In the genomic region with DNA sequence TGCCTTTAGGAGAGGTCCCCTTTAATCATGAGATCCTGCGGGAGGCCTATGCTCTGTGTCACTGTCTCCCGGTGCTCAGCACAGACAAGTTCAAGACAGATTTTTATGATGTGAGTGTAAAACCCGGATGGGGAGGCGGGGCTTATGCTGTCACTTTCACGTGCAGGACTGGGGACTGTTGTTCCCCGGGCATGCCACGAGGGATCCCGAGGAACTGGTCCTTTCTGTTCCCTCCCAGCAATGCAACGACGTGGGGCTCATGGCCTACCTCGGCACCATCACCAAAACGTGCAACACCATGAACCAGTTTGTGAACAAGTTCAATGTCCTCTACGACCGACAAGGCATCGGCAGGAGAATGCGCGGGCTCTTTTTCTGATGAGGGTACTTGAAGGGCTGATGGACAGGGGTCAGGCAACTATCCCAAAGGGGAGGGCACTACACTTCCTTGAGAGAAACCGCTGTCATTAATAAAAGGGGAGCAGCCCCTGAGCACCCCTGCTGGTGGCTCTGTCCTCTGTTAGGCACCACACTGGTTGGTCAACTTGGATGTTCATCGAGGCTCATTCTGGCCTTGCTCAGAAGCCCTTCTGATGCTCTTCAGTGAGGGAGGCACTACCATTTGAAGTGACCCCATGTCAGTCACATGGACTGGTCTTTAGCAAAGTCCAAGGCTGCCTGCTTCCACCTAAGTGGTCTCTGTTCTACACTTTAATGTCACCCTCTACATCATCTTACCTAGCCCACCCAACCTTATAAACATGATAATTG, we compare ENCODE assay signal across 8 cellular contexts. TPM values are rescaled to one million over a fixed set of nuclear protein-coding genes. Genes with fewer than 3 reads are reported as not detected.
A peak's percentile ranks its signal among the peaks of the same experiment; 100 is the strongest.
DNase-seq lines count a peak whose midpoint lies in the region; ATAC-seq and TF ChIP-seq lines count a peak whose summit lies in the region.

No MANE protein-coding gene starts in this region.

- H3K4me2 ChIP-seq in MM.1S (ENCODE audit: low read depth, low read length), result no peak overlapping the region

- H3K27ac Mint-ChIP-seq in activated T-helper 2 cell treated with anti-CD3 and anti-CD28 coated beads, Interferon-gamma antibody, Interleukin-2, Interleukin-4, amounts not matched to agents 10 μg/mL and 5 μg/mL and 100 μg/mL, durations not matched to agents 14 hours and 24 hours and 36 hours, result peak overlapping the region; percentile 29
- H3K27ac Mint-ChIP-seq in naive B cell, result peak overlapping the region in 3 of 6 donors; percentile 12 to 59 (median 42)

- H3K4me1 ChIP-seq in HUES48 (ENCODE audit: control insufficient read depth, insufficient read depth, low read length), result peaks cover 7% of the 10 kb centered on the region; the same call in 1 of the 2 replicates
- H3K4me1 ChIP-seq in MM.1S (ENCODE audit: low read length), result peaks cover 9% of the 10 kb centered on the region; the same call in 1 of the 2 replicates

- peak overlapping the region; percentile 46 for H3K27ac ChIP-seq in HUES48 (ENCODE audit: low read depth, low read length)
- no peak overlapping the region for H3K27ac ChIP-seq in MM.1S (ENCODE audit: low read length)

- peaks cover 21% of the 10 kb centered on the region for H3K4me1 Mint-ChIP-seq in activated T-helper 2 cell treated with anti-CD3 and anti-CD28 coated beads, Interferon-gamma antibody, Interleukin-2, Interleukin-4, amounts not matched to agents 10 μg/mL and 5 μg/mL and 100 μg/mL, durations not matched to agents 14 hours and 24 hours and 36 hours (ENCODE audit: low read depth)
- peaks cover 16 to 39% (median 24%) of the 10 kb centered on the region in 3 donors for H3K4me1 Mint-ChIP-seq in naive B cell

- H3K9me3 ChIP-seq in HUES48 (ENCODE audit: control insufficient read depth, insufficient read depth, low read length), result no peaks in the 10 kb centered on the region
- H3K9me3 ChIP-seq in MM.1S (replicated peaks; ENCODE audit: insufficient read depth, low read length), result no peaks in the 10 kb centered on the region

- H4K20me1 ChIP-seq in MM.1S (ENCODE audit: insufficient read depth, low read length), result no peaks in the 10 kb centered on the region

- peaks cover 58% of the 10 kb centered on the region for H3K79me2 ChIP-seq in MM.1S (ENCODE audit: low read length)

- ATAC-seq in naive B cell (ENCODE audit: low read depth in 2 of 2) (no peak), GM18909 (IDR thresholded peaks at IDR 0.05; ENCODE audit: poor library complexity, unreplicated experiment) (no peak)

- intact Hi-C loops in activated T-helper 2 cell treated with anti-CD3 and anti-CD28 coated beads, Interferon-gamma antibody, Interleukin-2, Interleukin-4, amounts not matched to agents 10 μg/mL and 5 μg/mL and 100 μg/mL, durations not matched to agents 14 hours and 24 hours and 36 hours (cut with micrococcal nuclease), result no loop called here

- DNase-seq in NCI-H526 (lab: John Stamatoyannopoulos, UW) (peak; percentile 33 to 58), NCI-H526 treated with DMSO at 0.1 percent for 48 hours (lab: John Stamatoyannopoulos, UW) (no peak), naive B cell (no peak), NCI-H2227 (lab: John Stamatoyannopoulos, UW; ENCODE audit: unreplicated experiment) (no peak), MM.1S (no peak)
- DNase-seq in activated T-helper 2 cell treated with anti-CD3 and anti-CD28 coated beads, Interferon-gamma antibody, Interleukin-2, Interleukin-4, amounts not matched to agents 10 μg/mL and 5 μg/mL and 100 μg/mL, durations not matched to agents 14 hours and 24 hours and 36 hours (ENCODE audit: low spot score), result no peak

- H3F3A ChIP-seq in MM.1S (ENCODE audit: insufficient read depth, low read length), result peaks cover 54% of the 10 kb centered on the region

- H3K9ac ChIP-seq in HUES48 (ENCODE audit: low read depth, low read length), result no peak overlapping the region
- H3K9ac ChIP-seq in MM.1S (ENCODE audit: low read length), result no peak overlapping the region

- H3K36me3 ChIP-seq in HUES48 (ENCODE audit: control insufficient read depth, insufficient read depth, low read length) (peaks cover 64% of the 10 kb centered on the region), MM.1S (replicated peaks; ENCODE audit: insufficient read depth, low read length) (peaks cover 33% of the 10 kb centered on the region)

- no peak; the same call in 1 of the 2 replicates for TF ChIP-seq CTCF in MM.1S (IDR thresholded peaks at IDR 0.05; ENCODE audit: low read length)

- peaks cover 70% of the 10 kb centered on the region for H3K36me3 Mint-ChIP-seq in activated T-helper 2 cell treated with anti-CD3 and anti-CD28 coated beads, Interferon-gamma antibody, Interleukin-2, Interleukin-4, amounts not matched to agents 10 μg/mL and 5 μg/mL and 100 μg/mL, durations not matched to agents 14 hours and 24 hours and 36 hours (ENCODE audit: low read depth)
- H3K36me3 Mint-ChIP-seq in naive B cell, result peaks cover 11 to 26% of the 10 kb centered on the region in 2 donors

- H2AFZ ChIP-seq in MM.1S (ENCODE audit: low read length), result no peak overlapping the region

- no peaks in the 10 kb centered on the region for H3K27me3 ChIP-seq in HUES48 (ENCODE audit: control insufficient read depth, insufficient read depth, low read length)
- no peaks in the 10 kb centered on the region for H3K27me3 ChIP-seq in MM.1S (replicated peaks; ENCODE audit: insufficient read depth, low read length)

- H3K4me3 ChIP-seq in HUES48 (ENCODE audit: low read depth, low read length), result no peak overlapping the region
- H3K4me3 ChIP-seq in MM.1S (ENCODE audit: low read length), result no peak overlapping the region

- H3K4me3 Mint-ChIP-seq in activated T-helper 2 cell treated with anti-CD3 and anti-CD28 coated beads, Interferon-gamma antibody, Interleukin-2, Interleukin-4, amounts not matched to agents 10 μg/mL and 5 μg/mL and 100 μg/mL, durations not matched to agents 14 hours and 24 hours and 36 hours (ENCODE audit: low read depth), result no peak overlapping the region
- H3K4me3 Mint-ChIP-seq in naive B cell, result peak overlapping the region in 5 of 8 donors; percentile 30 to 87 (median 44)

- H3K9me3 Mint-ChIP-seq in activated T-helper 2 cell treated with anti-CD3 and anti-CD28 coated beads, Interferon-gamma antibody, Interleukin-2, Interleukin-4, amounts not matched to agents 10 μg/mL and 5 μg/mL and 100 μg/mL, durations not matched to agents 14 hours and 24 hours and 36 hours, result no peaks in the 10 kb centered on the region
- peaks cover 0 to 3% (median 0%) of the 10 kb centered on the region in 7 donors for H3K9me3 Mint-ChIP-seq in naive B cell

- no peaks in the 10 kb centered on the region for H3K27me3 Mint-ChIP-seq in activated T-helper 2 cell treated with anti-CD3 and anti-CD28 coated beads, Interferon-gamma antibody, Interleukin-2, Interleukin-4, amounts not matched to agents 10 μg/mL and 5 μg/mL and 100 μg/mL, durations not matched to agents 14 hours and 24 hours and 36 hours (ENCODE audit: low read depth)
- no peaks in the 10 kb centered on the region for H3K27me3 Mint-ChIP-seq in naive B cell

- H3K9me2 ChIP-seq in MM.1S (replicated peaks; ENCODE audit: insufficient read depth, low read length), result no peaks in the 10 kb centered on the region

RNA-seq across cellular contexts. Expression of a gene that starts 2.8 kb away (rescaled TPM):
- total RNA-seq in activated T-helper 2 cell treated with anti-CD3 and anti-CD28 coated beads, Interferon-gamma antibody, Interleukin-2, Interleukin-4, amounts not matched to agents 10 μg/mL and 5 μg/mL and 100 μg/mL, durations not matched to agents 14 hours and 24 hours and 36 hours, result 116 and 119 TPM in 2 replicates
- 100 to 1,000 TPM; 109 to 249 (median 128) TPM for polyA plus RNA-seq in naive B cell (ENCODE audit: low read depth in 6 of 6)

RNA-seq across cellular contexts. Expression of a gene that starts 9.6 kb away (rescaled TPM):
- 383 and 389 TPM in 2 replicates for total RNA-seq in activated T-helper 2 cell treated with anti-CD3 and anti-CD28 coated beads, Interferon-gamma antibody, Interleukin-2, Interleukin-4, amounts not matched to agents 10 μg/mL and 5 μg/mL and 100 μg/mL, durations not matched to agents 14 hours and 24 hours and 36 hours
- 10 to 100 TPM; 39.0 to 59.9 (median 47.1) TPM for polyA plus RNA-seq in naive B cell (ENCODE audit: low read depth in 6 of 6)

RNA-seq across cellular contexts. Expression of a gene that starts 9.8 kb away (rescaled TPM):
- total RNA-seq in activated T-helper 2 cell treated with anti-CD3 and anti-CD28 coated beads, Interferon-gamma antibody, Interleukin-2, Interleukin-4, amounts not matched to agents 10 μg/mL and 5 μg/mL and 100 μg/mL, durations not matched to agents 14 hours and 24 hours and 36 hours, result 12.2 and 16.4 TPM in 2 replicates
- polyA plus RNA-seq in naive B cell (ENCODE audit: low read depth in 6 of 6), result 1 to 10 TPM; 3.3 to 6.8 (median 5.6) TPM

RNA-seq across cellular contexts. Expression of a gene that starts 10.1 kb away (rescaled TPM):
- 23.6 and 25.5 TPM in 2 replicates for total RNA-seq in activated T-helper 2 cell treated with anti-CD3 and anti-CD28 coated beads, Interferon-gamma antibody, Interleukin-2, Interleukin-4, amounts not matched to agents 10 μg/mL and 5 μg/mL and 100 μg/mL, durations not matched to agents 14 hours and 24 hours and 36 hours
- polyA plus RNA-seq in naive B cell (ENCODE audit: low read depth in 6 of 6), result 10 to 100 TPM; 14.6 to 34.4 (median 21.8) TPM

RNA-seq across cellular contexts. Expression of a gene that starts 27.6 kb away (rescaled TPM):
- 68.1 and 76.9 TPM in 2 replicates for total RNA-seq in activated T-helper 2 cell treated with anti-CD3 and anti-CD28 coated beads, Interferon-gamma antibody, Interleukin-2, Interleukin-4, amounts not matched to agents 10 μg/mL and 5 μg/mL and 100 μg/mL, durations not matched to agents 14 hours and 24 hours and 36 hours
- polyA plus RNA-seq in naive B cell (ENCODE audit: low read depth in 6 of 6), result 10 to 100 TPM; 16.8 to 32.2 (median 21.6) TPM

Comparison
In these comparisons a context has a peak if more than half of its experiments do, and no peak if none do; other contexts are left out.
1. DNase-seq: peak in NCI-H526 (2 of 2); none in NCI-H526 treated with DMSO at 0.1 percent for 48 hours (single experiment), activated T-helper 2 cell treated with anti-CD3 and anti-CD28 coated beads, Interferon-gamma antibody, Interleukin-2, Interleukin-4, amounts not matched to agents 10 μg/mL and 5 μg/mL and 100 μg/mL, durations not matched to agents 14 hours and 24 hours and 36 hours (single experiment), naive B cell (single experiment), NCI-H2227 (single experiment) and MM.1S (single experiment).